In genomic region chr2:32947484-32948143, GRCh38 we compare ENCODE assay signal across 8 cellular contexts. TPM values are rescaled to one million over a fixed set of nuclear protein-coding genes. Genes with fewer than 3 reads are reported as not detected.
A peak's percentile ranks its signal among the peaks of the same experiment; 100 is the strongest.
DNase-seq lines count a peak whose midpoint lies in the region; ATAC-seq and TF ChIP-seq lines count a peak whose summit lies in the region.

No MANE protein-coding gene starts in this region.

- H3K36me3 ChIP-seq in muscle layer of colon (ENCODE audit: insufficient read depth, low read length) (no peaks in the 10 kb centered on the region), upper lobe of right lung (no peaks in the 10 kb centered on the region)

- TF ChIP-seq CTCF in AG04450 (IDR thresholded peaks at IDR 0.05; ENCODE audit: low read depth, low read length) (no peak), epithelial cell of esophagus (IDR thresholded peaks at IDR 0.05; ENCODE audit: insufficient read depth, low read depth, low read length, missing control alignments) (no peak), upper lobe of right lung (IDR thresholded peaks at IDR 0.05) (no peak)

- DNase-seq in AG04450 (ENCODE audit: low read depth, low spot score) (no peak), UCSD-AML1 (lab: John Stamatoyannopoulos, UW; ENCODE audit: unreplicated experiment) (peak; percentile 31), epithelial cell of esophagus (ENCODE audit: low read depth) (peak; percentile 70), upper lobe of right lung (peak; percentile 65), GF-D8 (lab: John Stamatoyannopoulos, UW) (no peak)

- no peaks in the 10 kb centered on the region for H3K27me3 ChIP-seq in AG04450 (ENCODE audit: control insufficient read depth, insufficient read depth, low read length)
- no peaks in the 10 kb centered on the region for H3K27me3 ChIP-seq in muscle layer of colon (ENCODE audit: control insufficient read depth in 1 of 2, insufficient read depth in 2 of 2, low read length in 2 of 2)
- H3K27me3 ChIP-seq in upper lobe of right lung = peaks cover 19% of the 10 kb centered on the region

- CTCF ChIA-PET in AG04450 (lab: Charles Lee) = interaction anchor here (1.0 kb wide), 1 partner anchor 175 kb away, joined by 3 read pairs; no protein-coding TSS in a partner anchor

- H3K9me3 ChIP-seq in AG04450 (ENCODE audit: control insufficient read depth, insufficient read depth, low read length) = no peaks in the 10 kb centered on the region; the same call in 1 of the 2 replicates
- no peaks in the 10 kb centered on the region for H3K9me3 ChIP-seq in muscle layer of colon (ENCODE audit: low read length)
- H3K9me3 ChIP-seq in upper lobe of right lung = no peaks in the 10 kb centered on the region

- H3K4me3 ChIP-seq in AG04450 (ENCODE audit: low read depth, low read length) (peak overlapping the region; percentile 82), epithelial cell of esophagus (ENCODE audit: low read length) (peak overlapping the region; percentile 62), muscle layer of colon (ENCODE audit: low read depth in 1 of 2, low read length in 2 of 2) (peak overlapping the region; percentile 70 to 74), upper lobe of right lung (peak overlapping the region; percentile 66)

- POLR2A ChIA-PET in AG04450 (lab: Yijun Ruan, JAX) = interaction anchor here (1.2 to 1.3 kb wide), 2 partner anchors 74 to 76 kb away, joined by 3 to 4 read pairs; no protein-coding TSS in a partner anchor

- intact Hi-C loops in upper lobe of right lung (cut with DNase I) = no loop called here

- H3K27ac ChIP-seq in AG04450 (ENCODE audit: low read depth, low read length) (no peak overlapping the region), muscle layer of colon (ENCODE audit: low read depth, low read length) (peak overlapping the region; percentile 78), upper lobe of right lung (no peak overlapping the region)

- H3K4me1 ChIP-seq in muscle layer of colon (ENCODE audit: insufficient read depth, low read length) (peaks cover 15% of the 10 kb centered on the region), upper lobe of right lung (no peaks in the 10 kb centered on the region)

- ATAC-seq in GM19025 (IDR thresholded peaks at IDR 0.05; ENCODE audit: low read depth, unreplicated experiment) (peak; percentile 26), HG03521 (IDR thresholded peaks at IDR 0.05; ENCODE audit: unreplicated experiment) (peak; percentile 28), upper lobe of right lung (peak; percentile 53)

- H3K9ac ChIP-seq in muscle layer of colon (ENCODE audit: low read length) = no peak overlapping the region

RNA-seq across cellular contexts. Expression of gene LTBP1, which starts 0.9 kb away (rescaled TPM):
- polyA plus RNA-seq in AG04450 (2011; rRNA removed) = 517 and 522 TPM in 2 replicates
- 709 and 772 TPM in 2 replicates for polyA minus RNA-seq in AG04450 (2011; rRNA and poly(A)+ RNA removed)
- 36.0 TPM for total RNA-seq in upper lobe of right lung

Comparison
In these comparisons a context has a peak if more than half of its experiments do, and no peak if none do; other contexts are left out.
1. DNase-seq: peak in UCSD-AML1 (single experiment), epithelial cell of esophagus (single experiment) and upper lobe of right lung (single experiment); none in AG04450 (single experiment) and GF-D8 (single experiment).
2. Peak in every context shown above with its lines, with median percentiles within 50 percentile points of each other: H3K4me3 ChIP-seq and ATAC-seq.